In genomic region chr10:1364151-1364910, GRCh38 we compare ENCODE assay signal across 12 cellular contexts.
"Had no signal": no experiment of that assay in that cellular context is flagged by ENCODE, and none has a peak within 500 bp of the region (broad histone marks: within the 10 kb centered on the region; RNA-seq: fewer than 3 reads in every experiment).

No MANE protein-coding gene starts in this region.

- H3K9me3 Mint-ChIP-seq: activated CD4-positive, alpha-beta T cell treated with anti-CD3 and anti-CD28 coated beads, Interleukin-2, amount 10 ng/mL, durations not matched to agents 7 days and 5 days; mesothelial cell of epicardium; neural progenitor cell had no signal

- H3K36me3 ChIP-seq: neural progenitor cell had no signal

- H3K9ac ChIP-seq: neural progenitor cell, parathyroid adenoma had no signal

- H3K36me3 Mint-ChIP-seq: mesothelial cell of epicardium, neural progenitor cell had no signal

- H3K79me2 ChIP-seq: parathyroid adenoma had no signal

- H3K4me3 ChIP-seq: neural progenitor cell, skin epidermis had no signal

- FAIRE-seq: astrocyte had no signal

- H3K4me2 ChIP-seq: neural progenitor cell had no signal

- H2AFZ ChIP-seq: neural progenitor cell, parathyroid adenoma had no signal

- DNase-seq: activated CD4-positive, alpha-beta T cell treated with anti-CD3 and anti-CD28 coated beads, Interleukin-2, amount 10 ng/mL, durations not matched to agents 7 days and 5 days; activated CD4-positive, CD25-positive, alpha-beta regulatory T cell; activated naive CD4-positive, alpha-beta T cell treated with Interleukin-2 at 50 U/mL for 16 hours; central memory CD4-positive, alpha-beta T cell; effector memory CD4-positive, alpha-beta T cell; glutamatergic neuron; SHP77 treated with DMSO at 0.1 percent for 48 hours had no signal

- H3K27me3 ChIP-seq: neural progenitor cell had no signal

- H3K27ac ChIP-seq: neural progenitor cell, parathyroid adenoma had no signal

- H3K27ac Mint-ChIP-seq: activated CD4-positive, alpha-beta T cell treated with anti-CD3 and anti-CD28 coated beads, Interleukin-2, amount 10 ng/mL, durations not matched to agents 7 days and 5 days; mesothelial cell of epicardium had no signal

- H3K4me3 Mint-ChIP-seq: activated CD4-positive, alpha-beta T cell treated with anti-CD3 and anti-CD28 coated beads, Interleukin-2, amount 10 ng/mL, durations not matched to agents 7 days and 5 days; mesothelial cell of epicardium; neural progenitor cell had no signal
